Comparison of ENCODE assay signal across 1 cellular context in genomic region chr18:63262369-63263335, GRCh38.
TF ChIP-seq lines count a peak whose summit lies in the region.

No MANE protein-coding gene starts in this region.

TF ChIP-seq in GM23338, 12 proteins besides CTCF, POLR2A, EP300 and RAD21 (continued from another document):
- TF ChIP-seq ETS1 (IDR thresholded peaks at IDR 0.05) = no peak
- no peak for TF ChIP-seq JUNB (IDR thresholded peaks at IDR 0.05; ENCODE audit: unreplicated experiment)
- no peak for TF ChIP-seq ZNF331 (CRISPR knock-in tag; IDR thresholded peaks at IDR 0.05; ENCODE audit: low read depth)
- no peak for TF ChIP-seq EZH2 (IDR thresholded peaks at IDR 0.05; ENCODE audit: low read depth, unreplicated experiment)
- TF ChIP-seq EZH2phosphoT487 (IDR thresholded peaks at IDR 0.05; ENCODE audit: unreplicated experiment) = no peak
